9 cellular contexts compared by ENCODE assay signal in genomic region chr5:109413463-109413862, GRCh38. TPM values are rescaled to one million over a fixed set of nuclear protein-coding genes. Genes with fewer than 3 reads are reported as not detected.
DNase-seq lines count a peak whose midpoint lies in the region; ATAC-seq, FAIRE-seq and TF ChIP-seq lines count a peak whose summit lies in the region.
"Had no signal": no experiment of that assay in that cellular context is flagged by ENCODE, and none has a peak within 500 bp of the region (broad histone marks: within the 10 kb centered on the region; RNA-seq: fewer than 3 reads in every experiment).

No MANE protein-coding gene starts in this region.

- H3K27ac Mint-ChIP-seq in astrocyte (ENCODE audit: unreplicated experiment), result peak overlapping the region; percentile 88

- no peaks in the 10 kb centered on the region for H3K27me3 Mint-ChIP-seq in astrocyte (ENCODE audit: low read depth, unreplicated experiment)
- no peaks in the 10 kb centered on the region for H3K27me3 Mint-ChIP-seq in activated T-cell treated with anti-CD3 and anti-CD28 coated beads, Interleukin-2, amount 50 U/mL, for 4 hours (ENCODE audit: low read depth)

- H4K20me1 ChIP-seq in astrocyte (ENCODE audit: insufficient read depth, low read length), result peaks cover 7% of the 10 kb centered on the region

- no peak for ATAC-seq in HG03108 (IDR thresholded peaks at IDR 0.05; ENCODE audit: unreplicated experiment)
- no peak for ATAC-seq in omental fat pad (ENCODE audit: low FRiP score)
- ATAC-seq in activated T-cell treated with anti-CD3 and anti-CD28 coated beads, Interleukin-2, amount 50 U/mL, for 4 hours, result no peak

- H3K27me3 ChIP-seq in astrocyte (ENCODE audit: insufficient read depth, low read length), result no peaks in the 10 kb centered on the region

- peaks cover 3% of the 10 kb centered on the region for H3K36me3 Mint-ChIP-seq in astrocyte (ENCODE audit: low read depth, unreplicated experiment)
- peaks cover 3% of the 10 kb centered on the region for H3K36me3 Mint-ChIP-seq in activated T-cell treated with anti-CD3 and anti-CD28 coated beads, Interleukin-2, amount 50 U/mL, for 4 hours (ENCODE audit: insufficient read depth)

- H3K9me3 Mint-ChIP-seq in astrocyte (ENCODE audit: unreplicated experiment), result peaks cover 12% of the 10 kb centered on the region
- H3K9me3 Mint-ChIP-seq in activated T-cell treated with anti-CD3 and anti-CD28 coated beads, Interleukin-2, amount 50 U/mL, for 4 hours, result peaks cover 13% of the 10 kb centered on the region

- H3K9ac ChIP-seq in astrocyte (ENCODE audit: low read length), result peak overlapping the region; percentile 13

- H3K4me1 Mint-ChIP-seq in astrocyte (ENCODE audit: low read depth, unreplicated experiment), result peaks cover 24% of the 10 kb centered on the region
- peaks cover 15% of the 10 kb centered on the region for H3K4me1 Mint-ChIP-seq in activated T-cell treated with anti-CD3 and anti-CD28 coated beads, Interleukin-2, amount 50 U/mL, for 4 hours (ENCODE audit: low read depth)

- no peak for FAIRE-seq in astrocyte (lab: Jason Lieb, UNC)
- FAIRE-seq: RCC 7860 had no signal

- peak; percentile 2 to 45 for DNase-seq in NCI-H524 (lab: John Stamatoyannopoulos, UW)
- DNase-seq in NCI-H524 treated with DMSO at 0.1 percent for 48 hours (lab: John Stamatoyannopoulos, UW), result no peak
- peak; percentile 77 for DNase-seq in astrocyte (ENCODE audit: low read depth)
- peak; percentile 18 for DNase-seq in iPS-NIHi7 (ENCODE audit: extremely low spot score)
- DNase-seq in omental fat pad (ENCODE audit: low spot score), result no peak
- DNase-seq in activated T-cell treated with anti-CD3 and anti-CD28 coated beads, Interleukin-2, amount 50 U/mL, for 4 hours, result no peak

- H3K4me1 ChIP-seq in astrocyte (ENCODE audit: insufficient read depth, low read length), result peaks cover 30% of the 10 kb centered on the region

- H3K79me2 ChIP-seq in astrocyte (ENCODE audit: insufficient read depth, low read length), result peaks cover 11% of the 10 kb centered on the region

- no peak overlapping the region for H3K4me3 Mint-ChIP-seq in astrocyte (ENCODE audit: unreplicated experiment)
- no peak overlapping the region for H3K4me3 Mint-ChIP-seq in activated T-cell treated with anti-CD3 and anti-CD28 coated beads, Interleukin-2, amount 50 U/mL, for 4 hours

- no peaks in the 10 kb centered on the region for H3K36me3 ChIP-seq in astrocyte (ENCODE audit: insufficient read depth, low read length)

- H3K9me3 ChIP-seq in astrocyte (ENCODE audit: insufficient read depth, low read depth, low read length), result no peaks in the 10 kb centered on the region

- H2AFZ ChIP-seq in astrocyte (ENCODE audit: low read depth, low read length), result no peak overlapping the region

- no peak overlapping the region for H3K4me3 ChIP-seq in astrocyte (ENCODE audit: insufficient read depth, low read depth, low read length)

- peak overlapping the region; percentile 4 for H3K4me2 ChIP-seq in astrocyte (ENCODE audit: low read length)

- TF ChIP-seq CTCF in astrocyte (IDR thresholded peaks at IDR 0.05; ENCODE audit: insufficient read depth, low read depth, low read length) (no peak), omental fat pad (IDR thresholded peaks at IDR 0.05) (no peak)

- H3K27ac ChIP-seq in astrocyte (ENCODE audit: low read depth, low read length), result peak overlapping the region; percentile 36
- peak overlapping the region; percentile 10 for H3K27ac ChIP-seq in temporal lobe (ENCODE audit: low read depth, low read length)

RNA-seq across cellular contexts. Expression of gene PJA2, which starts 3.7 kb away (rescaled TPM):
- total RNA-seq in astrocyte, result 107 and 108 TPM in 2 replicates
- 257 TPM for total RNA-seq in temporal lobe
- total RNA-seq in omental fat pad, result 100 to 1,000 TPM in 1 of 4 donors, 10 to 100 TPM in 3; 74.5 to 120 (median 90.4) TPM
- 10 to 100 TPM; 27.6 to 33.7 (median 28.8) TPM for total RNA-seq in activated T-cell treated with anti-CD3 and anti-CD28 coated beads, Interleukin-2, amount 50 U/mL, for 4 hours

Comparison
In these comparisons a context has a peak if more than half of its experiments do, and no peak if none do; other contexts are left out.
1. DNase-seq: peak in NCI-H524 (2 of 2), astrocyte (single experiment) and iPS-NIHi7 (single experiment); none in NCI-H524 treated with DMSO at 0.1 percent for 48 hours (single experiment), omental fat pad (single experiment) and activated T-cell treated with anti-CD3 and anti-CD28 coated beads, Interleukin-2, amount 50 U/mL, for 4 hours (single experiment).